1 cellular context compared by ENCODE assay signal in the genomic region with DNA sequence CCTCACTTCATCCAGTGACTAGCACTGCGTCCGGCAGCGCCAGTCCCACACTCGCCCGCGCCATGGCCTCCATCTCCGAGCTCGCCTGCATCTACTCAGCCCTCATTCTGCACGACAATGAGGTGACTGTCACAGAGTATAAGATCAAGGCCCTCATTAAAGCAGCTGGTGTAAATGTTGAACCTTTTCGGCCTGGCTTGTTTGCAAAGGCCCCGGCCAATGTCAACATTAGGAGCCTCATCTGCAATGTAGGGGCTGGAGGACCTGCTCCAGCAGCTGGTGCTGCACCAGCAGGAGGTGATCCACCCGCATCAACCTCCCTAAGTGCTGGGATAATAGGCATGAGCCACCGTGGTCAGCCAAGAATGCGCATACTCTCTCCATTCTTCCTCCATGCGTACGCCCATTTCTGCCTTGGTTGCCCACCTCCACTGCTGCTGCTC.
TF ChIP-seq lines count a peak whose summit lies in the region.

No MANE protein-coding gene starts in this region.

TF ChIP-seq in WTC11, 78 proteins besides CTCF, POLR2A, EP300 and RAD21 (continued from another document):
- TF ChIP-seq, protein P1, sequence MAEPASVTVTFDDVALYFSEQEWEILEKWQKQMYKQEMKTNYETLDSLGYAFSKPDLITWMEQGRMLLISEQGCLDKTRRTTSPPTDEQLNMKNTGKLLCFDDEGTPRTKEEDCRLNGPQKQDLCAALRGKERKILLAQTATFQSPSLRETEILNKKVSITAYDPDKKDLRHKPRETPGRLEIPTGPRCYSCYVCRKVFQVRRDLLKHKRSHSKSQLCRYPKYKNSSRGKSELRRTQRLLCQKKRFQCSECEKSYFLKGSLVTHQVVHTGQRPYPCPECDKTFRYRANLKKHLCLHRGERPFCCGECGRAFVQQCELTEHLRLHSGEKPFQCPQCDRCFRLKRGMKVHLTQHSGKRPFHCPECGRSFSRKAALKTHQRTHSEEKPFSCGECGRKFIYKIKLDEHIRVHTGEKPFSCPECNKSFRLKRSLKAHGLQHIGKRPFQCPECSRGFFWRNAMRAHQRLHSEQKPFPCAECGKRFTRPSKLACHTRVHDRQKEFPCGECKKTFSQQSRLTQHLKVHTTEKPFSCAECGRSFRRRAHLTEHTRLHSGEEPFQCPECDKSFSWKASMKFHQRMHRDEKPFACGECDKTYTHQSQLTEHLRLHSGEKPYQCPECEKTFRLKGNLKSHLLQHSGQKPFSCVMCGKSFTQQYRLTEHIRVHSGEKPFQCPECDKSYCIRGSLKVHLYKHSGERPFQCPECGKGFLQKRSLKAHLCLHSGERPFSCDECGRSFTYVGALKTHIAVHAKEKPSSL (CRISPR knock-in tag; conservative IDR thresholded peaks at IDR 0.05): no peak
